Comparison of ENCODE assay signal across 1 cellular context in genomic region chr5:6705959-6706358, GRCh38.
TF ChIP-seq lines count a peak whose summit lies in the region.

No MANE protein-coding gene starts in this region.

TF ChIP-seq in GM23338, 12 proteins besides CTCF, POLR2A, EP300 and RAD21 (continued from another document):
- TF ChIP-seq REST (IDR thresholded peaks at IDR 0.05; ENCODE audit: unreplicated experiment) (no peak), JUNB (IDR thresholded peaks at IDR 0.05; ENCODE audit: unreplicated experiment) (no peak), EZH2phosphoT487 (IDR thresholded peaks at IDR 0.05; ENCODE audit: unreplicated experiment) (no peak), NANOG (IDR thresholded peaks at IDR 0.05; ENCODE audit: borderline replicate concordance) (no peak), STAT1 (IDR thresholded peaks at IDR 0.05; ENCODE audit: unreplicated experiment) (no peak), ZNF331 (CRISPR knock-in tag; IDR thresholded peaks at IDR 0.05; ENCODE audit: low read depth) (no peak), ETS1 (IDR thresholded peaks at IDR 0.05) (no peak)
TF ChIP-seq in GM23338: peak in this region for 0.
